28 cellular contexts compared by ENCODE assay signal in genomic region chr16:85034591-85035433, GRCh38.
"Had no signal": no experiment of that assay in that cellular context is flagged by ENCODE, and none has a peak within 500 bp of the region (broad histone marks: within the 10 kb centered on the region; RNA-seq: fewer than 3 reads in every experiment).

No MANE protein-coding gene starts in this region.

- H3K27me3 ChIP-seq: body of pancreas, left lung, pancreas, right atrium auricular region, tibial artery had no signal

- H3K4me3 Mint-ChIP-seq: activated B cell treated with CpG ODN at 0.5 μM for 24 hours; activated CD4-positive, alpha-beta T cell treated with anti-CD3 and anti-CD28 coated beads for 36 hours; activated naive CD8-positive, alpha-beta T cell treated with anti-CD3 and anti-CD28 coated beads, Interleukin-2, amount 50 U/mL, for 24 hours; activated T-cell treated with anti-CD3 and anti-CD28 coated beads, Interleukin-2, amount 50 U/mL, for 4 hours; dendritic cell treated with granulocyte-macrophage colony-stimulating factor and Interleukin-4, amounts not matched to agents 40 ng/mL and 50 ng/mL, for 4 days; naive thymus-derived CD4-positive, alpha-beta T cell; stimulated activated naive CD8-positive, alpha-beta T cell treated with anti-CD3 and anti-CD28 coated beads, Interleukin-15, Interleukin-2, amounts not matched to agents 100 ng/mL and 50 ng/mL, for 24 hours; T-cell; T-helper 2 cell treated with Interferon-gamma antibody and Interleukin-4, amounts not matched to agents 5 μg/mL and 100 μg/mL, for 36 hours had no signal

- H3K27ac ChIP-seq: left lung, pancreas, psoas muscle, right atrium auricular region, tibial artery had no signal

- H3K9me3 Mint-ChIP-seq: activated B cell treated with CpG ODN at 0.5 μM for 24 hours; activated naive CD8-positive, alpha-beta T cell treated with anti-CD3 and anti-CD28 coated beads, Interleukin-2, amount 50 U/mL, for 24 hours; activated T-cell treated with anti-CD3 and anti-CD28 coated beads, Interleukin-2, amount 50 U/mL, for 4 hours; dendritic cell treated with granulocyte-macrophage colony-stimulating factor and Interleukin-4, amounts not matched to agents 40 ng/mL and 50 ng/mL, for 4 days; naive thymus-derived CD4-positive, alpha-beta T cell; stimulated activated naive CD8-positive, alpha-beta T cell treated with anti-CD3 and anti-CD28 coated beads, Interleukin-15, Interleukin-2, amounts not matched to agents 100 ng/mL and 50 ng/mL, for 24 hours; T-cell; T-helper 2 cell treated with Interferon-gamma antibody and Interleukin-4, amounts not matched to agents 5 μg/mL and 100 μg/mL, for 36 hours had no signal

- H3K4me3 ChIP-seq: body of pancreas, left lung, lung, pancreas, psoas muscle, right atrium auricular region, tibial artery had no signal

- H3K27ac Mint-ChIP-seq: activated B cell treated with CpG ODN at 0.5 μM for 24 hours; activated CD4-positive, alpha-beta T cell treated with anti-CD3 and anti-CD28 coated beads for 36 hours; activated naive CD8-positive, alpha-beta T cell treated with anti-CD3 and anti-CD28 coated beads, Interleukin-2, amount 50 U/mL, for 24 hours; dendritic cell treated with granulocyte-macrophage colony-stimulating factor and Interleukin-4, amounts not matched to agents 40 ng/mL and 50 ng/mL, for 4 days; stimulated activated naive CD8-positive, alpha-beta T cell treated with anti-CD3 and anti-CD28 coated beads, Interleukin-15, Interleukin-2, amounts not matched to agents 100 ng/mL and 50 ng/mL, for 24 hours; T-cell; T-helper 2 cell treated with Interferon-gamma antibody and Interleukin-4, amounts not matched to agents 5 μg/mL and 100 μg/mL, for 36 hours had no signal

- ATAC-seq: activated CD4-positive, alpha-beta T cell treated with anti-CD3 and anti-CD28 coated beads for 36 hours; activated naive CD8-positive, alpha-beta T cell treated with anti-CD3 and anti-CD28 coated beads, Interleukin-2, amount 50 U/mL, for 24 hours; activated T-cell treated with anti-CD3 and anti-CD28 coated beads, Interleukin-2, amount 50 U/mL, for 4 hours; body of pancreas; left lung; naive thymus-derived CD4-positive, alpha-beta T cell; pancreas; psoas muscle; T-cell had no signal

- H3K27me3 Mint-ChIP-seq: activated CD4-positive, alpha-beta T cell treated with anti-CD3 and anti-CD28 coated beads for 36 hours; activated naive CD8-positive, alpha-beta T cell treated with anti-CD3 and anti-CD28 coated beads, Interleukin-2, amount 50 U/mL, for 24 hours; dendritic cell treated with granulocyte-macrophage colony-stimulating factor and Interleukin-4, amounts not matched to agents 40 ng/mL and 50 ng/mL, for 4 days; naive thymus-derived CD4-positive, alpha-beta T cell; stimulated activated naive CD8-positive, alpha-beta T cell treated with anti-CD3 and anti-CD28 coated beads, Interleukin-15, Interleukin-2, amounts not matched to agents 100 ng/mL and 50 ng/mL, for 24 hours; T-cell had no signal

- H3K4me1 ChIP-seq: psoas muscle had no signal

- H3K36me3 ChIP-seq: pancreas had no signal

- FAIRE-seq: endometrium, keratinocyte, pancreas had no signal

- DNase-seq: activated B cell treated with CpG ODN at 0.5 μM for 24 hours; activated CD4-positive, alpha-beta T cell treated with anti-CD3 and anti-CD28 coated beads for 36 hours; activated CD4-positive, alpha-beta T cell treated with anti-CD3 and anti-CD28 coated beads, Interleukin-2, amount 50 U/mL, for 4 hours; activated CD8-positive, alpha-beta memory T cell treated with anti-CD3 and anti-CD28 coated beads for 24 hours; activated CD8-positive, alpha-beta memory T cell treated with anti-CD3 and anti-CD28 coated beads, Interleukin-2, amount 50 U/mL, for 4 hours; activated effector memory CD4-positive, alpha-beta T cell treated with Interleukin-2 at 50 U/mL for 16 hours; activated naive CD4-positive, alpha-beta T cell treated with anti-CD3 and anti-CD28 coated beads, Interleukin-2, amount 50 U/mL, for 16 hours; activated naive CD8-positive, alpha-beta T cell treated with anti-CD3 and anti-CD28 coated beads, Interleukin-2, amount 50 U/mL, for 24 hours; activated T-cell treated with anti-CD3 and anti-CD28 coated beads, Interleukin-2, amount 50 U/mL, for 4 hours; anterior cingulate cortex; body of pancreas; effector CD4-positive, alpha-beta T cell; left lung; naive thymus-derived CD4-positive, alpha-beta T cell; pancreas; stimulated activated CD4-positive, alpha-beta T cell treated with anti-CD3 and anti-CD28 coated beads, Interleukin-12 subunit alpha, Interleukin-12 subunit beta, amount 100 ng/mL, for 4 hours; stimulated activated CD4-positive, alpha-beta T cell treated with anti-CD3 and anti-CD28 coated beads, Interleukin-4, amount 100 ng/mL, for 4 hours; substantia nigra; T-cell; tibial artery had no signal

- H3K9me3 ChIP-seq: body of pancreas, left lung, pancreas, psoas muscle, right atrium auricular region, tibial artery had no signal
